ENCODE assay signal across 26 cellular contexts in the genomic region with DNA sequence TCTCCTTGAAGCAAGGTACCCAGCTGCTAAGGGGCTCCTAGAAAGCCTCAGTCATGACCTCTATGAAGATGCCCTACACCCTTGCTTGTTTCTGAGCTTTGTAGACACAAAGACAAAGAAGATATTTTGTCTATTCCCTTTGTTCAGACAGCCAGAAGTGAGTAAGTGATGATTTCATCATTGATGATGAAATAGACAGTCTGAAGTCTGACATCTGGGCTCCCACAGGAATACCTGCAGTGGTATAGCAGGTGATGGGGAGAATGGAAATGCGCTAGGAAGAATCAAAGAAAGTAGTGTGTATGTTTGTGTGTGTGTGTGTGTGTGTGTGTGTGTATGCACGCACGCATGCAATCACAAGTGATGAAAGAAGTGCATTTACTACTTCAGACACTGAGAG.
A peak's percentile ranks its signal among the peaks of the same experiment; 100 is the strongest.
DNase-seq lines count a peak whose midpoint lies in the region; ATAC-seq and TF ChIP-seq lines count a peak whose summit lies in the region.
"Had no signal": no experiment of that assay in that cellular context is flagged by ENCODE, and none has a peak within 500 bp of the region (broad histone marks: within the 10 kb centered on the region; RNA-seq: fewer than 3 reads in every experiment).

No MANE protein-coding gene starts in this region.

- 94% methylated on average over 3 of the region's 3 CpGs for WGBS in smooth muscle cell (ENCODE audit: low lambda C conversion rate)
- WGBS in lower leg skin, 2 donors, result 79 to 91% methylated on average over 3 of the region's 3 CpGs

- H3K36me3 ChIP-seq in smooth muscle cell (ENCODE audit: low read depth), result no peaks in the 10 kb centered on the region
- H3K36me3 ChIP-seq: adrenal gland; BLaER1 treated with 17β-estradiol and CSF1 and Interleukin-3, amounts not matched to agents 10 nM and 100 nM; brain microvascular endothelial cell; left ventricle myocardium inferior; tibial nerve had no signal

- H3F3A ChIP-seq in smooth muscle cell (ENCODE audit: low read depth), result no peaks in the 10 kb centered on the region

- DNase-seq in HPDE6-E6E7 (ENCODE audit: extremely low spot score) (peak; percentile 4), SW480 (ENCODE audit: low spot score) (peak; percentile 42), foreskin keratinocyte (peak; percentile 31 to 40), smooth muscle cell (lab: John Stamatoyannopoulos, UW; ENCODE audit: unreplicated experiment) (no peak), lower leg skin (ENCODE audit: low spot score in 2 of 2) (no peak)
- DNase-seq: activated CD8-positive, alpha-beta memory T cell treated with anti-CD3 and anti-CD28 coated beads, Interleukin-2, amount 50 U/mL, for 48 hours; activated CD8-positive, alpha-beta T cell treated with anti-CD3 and anti-CD28 coated beads for 36 hours; activated naive CD4-positive, alpha-beta T cell treated with anti-CD3 and anti-CD28 coated beads for 36 hours; adrenal gland; brain microvascular endothelial cell; DMS53; dorsolateral prefrontal cortex; H9; hippocampal formation; left ventricle myocardium inferior; naive B cell; NCI-H1048; NCI-H1694 treated with DMSO at 0.1 percent for 48 hours; NCI-H526 treated with DMSO at 0.1 percent for 48 hours; SHP77; stimulated activated CD4-positive, alpha-beta T cell treated with anti-CD3 and anti-CD28 coated beads, Interleukin-4, amount 100 ng/mL, for 24 hours had no signal

- H3K4me1 ChIP-seq in foreskin keratinocyte (no peaks in the 10 kb centered on the region), smooth muscle cell (ENCODE audit: low read depth) (no peaks in the 10 kb centered on the region)
- H3K4me1 ChIP-seq: adrenal gland; BLaER1 treated with 17β-estradiol and CSF1 and Interleukin-3, amounts not matched to agents 10 nM and 100 nM; left ventricle myocardium inferior; tibial nerve had no signal

- H3K9me3 ChIP-seq in smooth muscle cell (replicated peaks; ENCODE audit: low read depth), result no peaks in the 10 kb centered on the region
- H3K9me3 ChIP-seq: adrenal gland; BLaER1 treated with 17β-estradiol and CSF1 and Interleukin-3, amounts not matched to agents 10 nM and 100 nM; tibial nerve had no signal

- intact Hi-C loops in lower leg skin (cut with DNase I; ENCODE audit: low total_unique reads), result no loop called here

- H3K4me3 ChIP-seq in smooth muscle cell (no peak overlapping the region), lower leg skin (ENCODE audit: low read depth, poor library complexity, severe bottlenecking) (no peak overlapping the region)
- H3K4me3 ChIP-seq: adrenal gland; BLaER1 treated with 17β-estradiol and CSF1 and Interleukin-3, amounts not matched to agents 10 nM and 100 nM; dorsolateral prefrontal cortex; left ventricle myocardium inferior; tibial nerve had no signal

- ATAC-seq in foreskin keratinocyte (peak; percentile 65), GM21529 (IDR thresholded peaks at IDR 0.05; ENCODE audit: unreplicated experiment) (no peak), HG02759 (IDR thresholded peaks at IDR 0.05; ENCODE audit: unreplicated experiment) (no peak)
- ATAC-seq: activated CD8-positive, alpha-beta T cell treated with anti-CD3 and anti-CD28 coated beads for 36 hours; sciatic nerve had no signal

- TF ChIP-seq POLR2A in lower leg skin (IDR thresholded peaks at IDR 0.05), result no peak

- no peak overlapping the region for H2AFZ ChIP-seq in smooth muscle cell (ENCODE audit: low read depth)

- no peaks in the 10 kb centered on the region for H3K27me3 ChIP-seq in foreskin keratinocyte
- no peaks in the 10 kb centered on the region for H3K27me3 ChIP-seq in smooth muscle cell (ENCODE audit: low read depth)
- H3K27me3 ChIP-seq: adrenal gland; BLaER1 treated with 17β-estradiol and CSF1 and Interleukin-3, amounts not matched to agents 10 nM and 100 nM; brain microvascular endothelial cell; dorsolateral prefrontal cortex; tibial nerve had no signal

- no peak overlapping the region for H3K4me2 ChIP-seq in smooth muscle cell
- H3K4me2 ChIP-seq: BLaER1 treated with 17β-estradiol and CSF1 and Interleukin-3, amounts not matched to agents 10 nM and 100 nM had no signal

- H3K27ac ChIP-seq in foreskin keratinocyte, result no peak overlapping the region
- H3K27ac ChIP-seq in smooth muscle cell (ENCODE audit: low read depth), result peak overlapping the region; percentile 72
- H3K27ac ChIP-seq: adrenal gland; BLaER1 treated with 17β-estradiol and CSF1 and Interleukin-3, amounts not matched to agents 10 nM and 100 nM; brain microvascular endothelial cell; dorsolateral prefrontal cortex; left ventricle myocardium inferior; tibial nerve had no signal

- no peak for TF ChIP-seq CTCF in foreskin keratinocyte (conservative IDR thresholded peaks at IDR 0.05)
- TF ChIP-seq CTCF in smooth muscle cell (IDR thresholded peaks at IDR 0.05; ENCODE audit: borderline replicate concordance, insufficient read depth, poor library complexity, severe bottlenecking), result no peak
- no peak for TF ChIP-seq CTCF in lower leg skin (IDR thresholded peaks at IDR 0.05)

- no peaks in the 10 kb centered on the region for H3K79me2 ChIP-seq in smooth muscle cell (ENCODE audit: low read depth)

- no peaks in the 10 kb centered on the region for H4K20me1 ChIP-seq in smooth muscle cell (ENCODE audit: low read depth)
- H4K20me1 ChIP-seq: BLaER1 treated with 17β-estradiol and CSF1 and Interleukin-3, amounts not matched to agents 10 nM and 100 nM had no signal

- peak overlapping the region; percentile 16 for H3K9ac ChIP-seq in smooth muscle cell (ENCODE audit: low read depth)
- H3K9ac ChIP-seq: BLaER1 treated with 17β-estradiol and CSF1 and Interleukin-3, amounts not matched to agents 10 nM and 100 nM had no signal

Comparison
In these comparisons a context has a peak if more than half of its experiments do, and no peak if none do; other contexts are left out.
1. DNase-seq: peak in HPDE6-E6E7 (single experiment), SW480 (single experiment) and foreskin keratinocyte (2 of 2); none in smooth muscle cell (single experiment) and lower leg skin (0 of 2).